1 cellular context compared by ENCODE assay signal in genomic region chr12:48980389-48980952, GRCh38.
TF ChIP-seq lines count a peak whose summit lies in the region.

No MANE protein-coding gene starts in this region.

TF ChIP-seq in WTC11, 78 proteins besides CTCF, POLR2A, EP300 and RAD21 (continued from another document):
- TF ChIP-seq, protein P1, sequence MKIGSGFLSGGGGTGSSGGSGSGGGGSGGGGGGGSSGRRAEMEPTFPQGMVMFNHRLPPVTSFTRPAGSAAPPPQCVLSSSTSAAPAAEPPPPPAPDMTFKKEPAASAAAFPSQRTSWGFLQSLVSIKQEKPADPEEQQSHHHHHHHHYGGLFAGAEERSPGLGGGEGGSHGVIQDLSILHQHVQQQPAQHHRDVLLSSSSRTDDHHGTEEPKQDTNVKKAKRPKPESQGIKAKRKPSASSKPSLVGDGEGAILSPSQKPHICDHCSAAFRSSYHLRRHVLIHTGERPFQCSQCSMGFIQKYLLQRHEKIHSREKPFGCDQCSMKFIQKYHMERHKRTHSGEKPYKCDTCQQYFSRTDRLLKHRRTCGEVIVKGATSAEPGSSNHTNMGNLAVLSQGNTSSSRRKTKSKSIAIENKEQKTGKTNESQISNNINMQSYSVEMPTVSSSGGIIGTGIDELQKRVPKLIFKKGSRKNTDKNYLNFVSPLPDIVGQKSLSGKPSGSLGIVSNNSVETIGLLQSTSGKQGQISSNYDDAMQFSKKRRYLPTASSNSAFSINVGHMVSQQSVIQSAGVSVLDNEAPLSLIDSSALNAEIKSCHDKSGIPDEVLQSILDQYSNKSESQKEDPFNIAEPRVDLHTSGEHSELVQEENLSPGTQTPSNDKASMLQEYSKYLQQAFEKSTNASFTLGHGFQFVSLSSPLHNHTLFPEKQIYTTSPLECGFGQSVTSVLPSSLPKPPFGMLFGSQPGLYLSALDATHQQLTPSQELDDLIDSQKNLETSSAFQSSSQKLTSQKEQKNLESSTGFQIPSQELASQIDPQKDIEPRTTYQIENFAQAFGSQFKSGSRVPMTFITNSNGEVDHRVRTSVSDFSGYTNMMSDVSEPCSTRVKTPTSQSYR (CRISPR knock-in tag; IDR thresholded peaks at IDR 0.05): no peak
- TF ChIP-seq SMAD3 (CRISPR knock-in tag; IDR thresholded peaks at IDR 0.05; ENCODE audit: borderline replicate concordance): no peak
- TF ChIP-seq SMAD4 (CRISPR knock-in tag; IDR thresholded peaks at IDR 0.05): no peak
- no peak for TF ChIP-seq ATF1 (CRISPR knock-in tag; IDR thresholded peaks at IDR 0.05)
- TF ChIP-seq, protein P2, sequence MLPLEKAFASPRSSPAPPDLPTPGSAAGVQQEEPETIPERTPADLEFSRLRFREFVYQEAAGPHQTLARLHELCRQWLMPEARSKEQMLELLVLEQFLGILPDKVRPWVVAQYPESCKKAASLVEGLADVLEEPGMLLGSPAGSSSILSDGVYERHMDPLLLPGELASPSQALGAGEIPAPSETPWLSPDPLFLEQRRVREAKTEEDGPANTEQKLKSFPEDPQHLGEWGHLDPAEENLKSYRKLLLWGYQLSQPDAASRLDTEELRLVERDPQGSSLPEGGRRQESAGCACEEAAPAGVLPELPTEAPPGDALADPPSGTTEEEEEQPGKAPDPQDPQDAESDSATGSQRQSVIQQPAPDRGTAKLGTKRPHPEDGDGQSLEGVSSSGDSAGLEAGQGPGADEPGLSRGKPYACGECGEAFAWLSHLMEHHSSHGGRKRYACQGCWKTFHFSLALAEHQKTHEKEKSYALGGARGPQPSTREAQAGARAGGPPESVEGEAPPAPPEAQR (CRISPR knock-in tag; IDR thresholded peaks at IDR 0.05): no peak
- TF ChIP-seq, protein P3, sequence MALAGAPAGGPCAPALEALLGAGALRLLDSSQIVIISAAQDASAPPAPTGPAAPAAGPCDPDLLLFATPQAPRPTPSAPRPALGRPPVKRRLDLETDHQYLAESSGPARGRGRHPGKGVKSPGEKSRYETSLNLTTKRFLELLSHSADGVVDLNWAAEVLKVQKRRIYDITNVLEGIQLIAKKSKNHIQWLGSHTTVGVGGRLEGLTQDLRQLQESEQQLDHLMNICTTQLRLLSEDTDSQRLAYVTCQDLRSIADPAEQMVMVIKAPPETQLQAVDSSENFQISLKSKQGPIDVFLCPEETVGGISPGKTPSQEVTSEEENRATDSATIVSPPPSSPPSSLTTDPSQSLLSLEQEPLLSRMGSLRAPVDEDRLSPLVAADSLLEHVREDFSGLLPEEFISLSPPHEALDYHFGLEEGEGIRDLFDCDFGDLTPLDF (CRISPR knock-in tag; IDR thresholded peaks at IDR 0.05): no peak
- TF ChIP-seq FOXP1 (CRISPR knock-in tag; IDR thresholded peaks at IDR 0.05; ENCODE audit: borderline replicate concordance): no peak
- TF ChIP-seq EMX1 (CRISPR knock-in tag; IDR thresholded peaks at IDR 0.05): no peak
- TF ChIP-seq, protein P4, sequence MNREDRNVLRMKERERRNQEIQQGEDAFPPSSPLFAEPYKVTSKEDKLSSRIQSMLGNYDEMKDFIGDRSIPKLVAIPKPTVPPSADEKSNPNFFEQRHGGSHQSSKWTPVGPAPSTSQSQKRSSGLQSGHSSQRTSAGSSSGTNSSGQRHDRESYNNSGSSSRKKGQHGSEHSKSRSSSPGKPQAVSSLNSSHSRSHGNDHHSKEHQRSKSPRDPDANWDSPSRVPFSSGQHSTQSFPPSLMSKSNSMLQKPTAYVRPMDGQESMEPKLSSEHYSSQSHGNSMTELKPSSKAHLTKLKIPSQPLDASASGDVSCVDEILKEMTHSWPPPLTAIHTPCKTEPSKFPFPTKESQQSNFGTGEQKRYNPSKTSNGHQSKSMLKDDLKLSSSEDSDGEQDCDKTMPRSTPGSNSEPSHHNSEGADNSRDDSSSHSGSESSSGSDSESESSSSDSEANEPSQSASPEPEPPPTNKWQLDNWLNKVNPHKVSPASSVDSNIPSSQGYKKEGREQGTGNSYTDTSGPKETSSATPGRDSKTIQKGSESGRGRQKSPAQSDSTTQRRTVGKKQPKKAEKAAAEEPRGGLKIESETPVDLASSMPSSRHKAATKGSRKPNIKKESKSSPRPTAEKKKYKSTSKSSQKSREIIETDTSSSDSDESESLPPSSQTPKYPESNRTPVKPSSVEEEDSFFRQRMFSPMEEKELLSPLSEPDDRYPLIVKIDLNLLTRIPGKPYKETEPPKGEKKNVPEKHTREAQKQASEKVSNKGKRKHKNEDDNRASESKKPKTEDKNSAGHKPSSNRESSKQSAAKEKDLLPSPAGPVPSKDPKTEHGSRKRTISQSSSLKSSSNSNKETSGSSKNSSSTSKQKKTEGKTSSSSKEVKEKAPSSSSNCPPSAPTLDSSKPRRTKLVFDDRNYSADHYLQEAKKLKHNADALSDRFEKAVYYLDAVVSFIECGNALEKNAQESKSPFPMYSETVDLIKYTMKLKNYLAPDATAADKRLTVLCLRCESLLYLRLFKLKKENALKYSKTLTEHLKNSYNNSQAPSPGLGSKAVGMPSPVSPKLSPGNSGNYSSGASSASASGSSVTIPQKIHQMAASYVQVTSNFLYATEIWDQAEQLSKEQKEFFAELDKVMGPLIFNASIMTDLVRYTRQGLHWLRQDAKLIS (CRISPR knock-in tag; IDR thresholded peaks at IDR 0.05; ENCODE audit: borderline replicate concordance): no peak
- no peak for TF ChIP-seq SOX15 (CRISPR knock-in tag; IDR thresholded peaks at IDR 0.05)
- TF ChIP-seq ZNF425 (CRISPR knock-in tag; conservative IDR thresholded peaks at IDR 0.05): no peak
